In the genomic region with DNA sequence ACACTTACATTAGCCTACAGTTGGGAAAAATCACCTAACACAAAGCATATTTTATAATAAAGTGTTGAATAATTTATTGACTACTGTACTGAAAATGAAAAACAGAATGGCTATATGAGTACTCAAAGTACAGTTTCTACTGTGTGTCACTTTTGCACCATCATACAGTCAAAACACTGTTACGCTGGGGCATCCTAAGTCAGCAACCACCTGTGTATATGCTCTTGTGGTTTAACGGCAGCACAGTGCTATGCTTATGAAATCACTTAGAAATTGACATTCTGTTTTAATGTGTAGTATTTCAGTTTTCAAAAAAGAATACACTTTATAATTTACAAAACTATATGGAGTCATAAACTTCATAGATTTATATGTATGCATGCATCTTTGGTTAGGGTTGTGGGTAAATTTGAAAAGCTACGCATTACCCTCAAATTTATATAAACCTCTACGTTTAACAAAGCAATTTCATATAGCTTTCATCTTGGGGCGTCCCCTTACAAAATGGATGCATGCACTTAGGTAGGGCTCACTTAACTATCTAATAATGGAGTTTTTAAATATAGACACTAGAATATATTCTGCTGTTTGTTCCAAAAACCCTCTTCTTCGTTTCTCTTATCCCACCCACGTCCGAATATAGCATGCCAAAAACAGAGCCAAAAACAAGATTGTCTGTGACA, we compare ENCODE assay signal across 1 cellular context.
TF ChIP-seq lines count a peak whose summit lies in the region.

No MANE protein-coding gene starts in this region.

TF ChIP-seq in IMR-90, 13 proteins besides CTCF, POLR2A, EP300 and RAD21 (continued from another document):
- no peak for TF ChIP-seq RFX5 (IDR thresholded peaks at IDR 0.05; ENCODE audit: low read depth, low read length)
- no peak for TF ChIP-seq CEBPB (IDR thresholded peaks at IDR 0.05; ENCODE audit: low read depth, low read length)
- no peak for TF ChIP-seq ELK1 (IDR thresholded peaks at IDR 0.05; ENCODE audit: borderline replicate concordance, low read depth, low read length)
- no peak for TF ChIP-seq MAZ (IDR thresholded peaks at IDR 0.05; ENCODE audit: borderline replicate concordance, low read depth, low read length)
- TF ChIP-seq, protein P1, sequence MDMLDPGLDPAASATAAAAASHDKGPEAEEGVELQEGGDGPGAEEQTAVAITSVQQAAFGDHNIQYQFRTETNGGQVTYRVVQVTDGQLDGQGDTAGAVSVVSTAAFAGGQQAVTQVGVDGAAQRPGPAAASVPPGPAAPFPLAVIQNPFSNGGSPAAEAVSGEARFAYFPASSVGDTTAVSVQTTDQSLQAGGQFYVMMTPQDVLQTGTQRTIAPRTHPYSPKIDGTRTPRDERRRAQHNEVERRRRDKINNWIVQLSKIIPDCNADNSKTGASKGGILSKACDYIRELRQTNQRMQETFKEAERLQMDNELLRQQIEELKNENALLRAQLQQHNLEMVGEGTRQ (IDR thresholded peaks at IDR 0.05; ENCODE audit: low read depth, low read length): no peak
- no peak for TF ChIP-seq SMC3 (IDR thresholded peaks at IDR 0.05; ENCODE audit: low read depth, low read length)
